ENCODE assay signal across 36 cellular contexts in genomic region chr10:48968036-48968435, GRCh38. TPM values are rescaled to one million over a fixed set of nuclear protein-coding genes. Genes with fewer than 3 reads are reported as not detected.
"Had no signal": no experiment of that assay in that cellular context is flagged by ENCODE, and none has a peak within 500 bp of the region (broad histone marks: within the 10 kb centered on the region; RNA-seq: fewer than 3 reads in every experiment).

No MANE protein-coding gene starts in this region.

- H3K36me3 ChIP-seq: brain microvascular endothelial cell, esophagus squamous epithelium, gastroesophageal sphincter, WERI-Rb-1 had no signal

- H3K4me1 ChIP-seq: esophagus squamous epithelium, gastroesophageal sphincter had no signal

- H3K27ac ChIP-seq: brain microvascular endothelial cell, epithelial cell of prostate, esophagus squamous epithelium, gastroesophageal sphincter, WERI-Rb-1 had no signal

- H3K4me3 ChIP-seq: esophagus squamous epithelium, gastroesophageal sphincter had no signal

- H3K27me3 ChIP-seq: brain microvascular endothelial cell had no signal

- ATAC-seq: activated CD4-positive, CD25-positive, alpha-beta regulatory T cell treated with anti-CD3 and anti-CD28 coated beads, Interleukin-2, amount 50 U/mL, for 24 hours; activated CD8-positive, alpha-beta T cell treated with anti-CD3 and anti-CD28 coated beads for 36 hours; activated T-cell treated with anti-CD3 and anti-CD28 coated beads, Interleukin-2, amount 50 U/mL, for 4 hours; activated T-helper 17 cell treated with anti-CD3 and anti-CD28 coated beads, Interleukin-2, amount 50 U/mL, for 72 hours; gastroesophageal sphincter; T-helper 17 cell had no signal

- DNase-seq: activated B cell treated with CpG ODN at 0.5 μM for 24 hours; activated CD4-positive, alpha-beta T cell treated with anti-CD3 and anti-CD28 coated beads for 48 hours; activated CD4-positive, alpha-beta T cell treated with anti-CD3 and anti-CD28 coated beads, Interleukin-2, amount 50 U/mL, for 1 hour; activated CD4-positive, alpha-beta T cell treated with anti-CD3 and anti-CD28 coated beads, Interleukin-2, amount 50 U/mL, for 48 hours; activated CD8-positive, alpha-beta memory T cell treated with anti-CD3 and anti-CD28 coated beads for 24 hours; activated CD8-positive, alpha-beta T cell treated with anti-CD3 and anti-CD28 coated beads for 36 hours; activated effector memory CD4-positive, alpha-beta T cell treated with Interleukin-2 at 50 U/mL for 16 hours; activated gamma-delta T cell treated with Interleukin-2 at 50 U/mL for 16 hours; activated naive CD4-positive, alpha-beta T cell treated with anti-CD3 and anti-CD28 coated beads, Interleukin-2, amount 50 U/mL, for 16 hours; activated naive CD4-positive, alpha-beta T cell treated with Interleukin-2 at 50 U/mL for 16 hours; activated T-cell treated with anti-CD3 and anti-CD28 coated beads, Interleukin-2, amount 50 U/mL, for 4 hours; amniotic stem cell; anterior cingulate cortex; brain microvascular endothelial cell; caudate nucleus; cortex of kidney; effector CD8-positive, alpha-beta T cell; esophagus squamous epithelium; foreskin melanocyte; T-helper 1 cell; T-helper 17 cell; T1000; WERI-Rb-1 had no signal

- H3K9me3 ChIP-seq: esophagus squamous epithelium had no signal

RNA-seq across cellular contexts. Expression of gene LRRC18, which starts 28.4 kb away (rescaled TPM):
- total RNA-seq: activated B cell treated with CpG ODN at 0.5 μM for 24 hours; activated CD8-positive, alpha-beta T cell treated with anti-CD3 and anti-CD28 coated beads for 36 hours; activated T-cell treated with anti-CD3 and anti-CD28 coated beads, Interleukin-2, amount 50 U/mL, for 4 hours; activated T-helper 17 cell treated with anti-CD3 and anti-CD28 coated beads, Interleukin-2, amount 50 U/mL, for 72 hours; astrocyte; bronchial epithelial cell; chondrocyte; dermis microvascular lymphatic vessel endothelial cell; endothelial cell of umbilical vein; fibroblast of villous mesenchyme; gastroesophageal sphincter; T-helper 17 cell had no signal
- polyA plus RNA-seq: adipose tissue, endothelial cell of umbilical vein, esophagus, fibroblast of lung had no signal
